ENCODE assay signal across 8 cellular contexts in genomic region chr12:46371718-46372130, GRCh38. TPM values are rescaled to one million over a fixed set of nuclear protein-coding genes. Genes with fewer than 3 reads are reported as not detected.
DNase-seq lines count a peak whose midpoint lies in the region; ATAC-seq and TF ChIP-seq lines count a peak whose summit lies in the region.

No MANE protein-coding gene starts in this region.

- peak overlapping the region; percentile 95 to 99 (median 96) for H3K9ac ChIP-seq in subcutaneous abdominal adipose tissue (ENCODE audit: low read length in 5 of 5)

- peak; percentile 47 to 68 for DNase-seq in NCI-H524 (lab: John Stamatoyannopoulos, UW)
- no peak for DNase-seq in NCI-H524 treated with DMSO at 0.1 percent for 48 hours (lab: John Stamatoyannopoulos, UW)
- DNase-seq in NCI-H2107 (lab: John Stamatoyannopoulos, UW) = peak; percentile 65
- DNase-seq in activated CD4-positive, alpha-beta T cell treated with anti-CD3 and anti-CD28 coated beads, Interleukin-2, amount 50 U/mL, for 1 hour = peak; percentile 48
- no peak for DNase-seq in epithelial cell of esophagus (ENCODE audit: low read depth)
- DNase-seq in mucosa of gallbladder (ENCODE audit: low spot score) = peak; percentile 70

- peaks cover 12 to 59% (median 56%) of the 10 kb centered on the region in 5 donors for H3K4me1 ChIP-seq in subcutaneous abdominal adipose tissue (ENCODE audit: control insufficient read depth in 5 of 5, insufficient read depth in 5 of 5, low read length in 5 of 5)

- peak; percentile 17 for ATAC-seq in HG02763 (IDR thresholded peaks at IDR 0.05; ENCODE audit: unreplicated experiment)

- H3K27me3 ChIP-seq in subcutaneous abdominal adipose tissue (ENCODE audit: control insufficient read depth in 5 of 5, insufficient read depth in 4 of 5, low read length in 5 of 5) = no peaks in the 10 kb centered on the region

- H3K27ac ChIP-seq in subcutaneous abdominal adipose tissue (ENCODE audit: low read depth, low read length) = peak overlapping the region; percentile 99

- H3K36me3 ChIP-seq in subcutaneous abdominal adipose tissue (ENCODE audit: control insufficient read depth in 5 of 5, insufficient read depth in 5 of 5, low read length in 5 of 5) = peaks cover 30 to 42% (median 37%) of the 10 kb centered on the region in 5 donors

- no peaks in the 10 kb centered on the region for H3K9me3 ChIP-seq in subcutaneous abdominal adipose tissue (ENCODE audit: control insufficient read depth in 5 of 5, low read length in 5 of 5)

- no peak for TF ChIP-seq CTCF in epithelial cell of esophagus (IDR thresholded peaks at IDR 0.05; ENCODE audit: insufficient read depth, low read depth, low read length, missing control alignments)

- H3K4me3 ChIP-seq in epithelial cell of esophagus (ENCODE audit: low read length) = peak overlapping the region; percentile 61
- peak overlapping the region; percentile 87 to 100 (median 99) for H3K4me3 ChIP-seq in subcutaneous abdominal adipose tissue (ENCODE audit: low read depth in 1 of 5, low read length in 5 of 5)

RNA-seq across cellular contexts. Expression of gene SLC38A2, which starts 0.8 kb away (rescaled TPM):
- total RNA-seq in mucosa of gallbladder = 137 TPM

Comparison
In these comparisons a context has a peak if more than half of its experiments do, and no peak if none do; other contexts are left out.
1. DNase-seq: peak in NCI-H524 (2 of 2), NCI-H2107 (single experiment), activated CD4-positive, alpha-beta T cell treated with anti-CD3 and anti-CD28 coated beads, Interleukin-2, amount 50 U/mL, for 1 hour (single experiment) and mucosa of gallbladder (single experiment); none in NCI-H524 treated with DMSO at 0.1 percent for 48 hours (single experiment) and epithelial cell of esophagus (single experiment).